8 cellular contexts compared by ENCODE assay signal in genomic region chr11:110431212-110432073, GRCh38. TPM values are rescaled to one million over a fixed set of nuclear protein-coding genes. Genes with fewer than 3 reads are reported as not detected.
DNase-seq lines count a peak whose midpoint lies in the region; ATAC-seq and TF ChIP-seq lines count a peak whose summit lies in the region.

No MANE protein-coding gene starts in this region.

- H3K4me3 ChIP-seq in astrocyte of the cerebellum (ENCODE audit: low read depth, low read length), result peak overlapping the region; percentile 85
- H3K4me3 ChIP-seq in mesendoderm (ENCODE audit: low read length), result peak overlapping the region; percentile 7
- H3K4me3 ChIP-seq in aorta (ENCODE audit: low read length in 2 of 2), result peak overlapping the region; percentile 1 to 81

- H3K9me3 ChIP-seq in aorta (ENCODE audit: control insufficient read depth, low read length), result no peaks in the 10 kb centered on the region

- no peak overlapping the region for H3K23ac ChIP-seq in mesendoderm (ENCODE audit: low read length)

- H3K4me1 ChIP-seq in mesendoderm (ENCODE audit: control insufficient read depth, low read depth, low read length) (peaks cover 8% of the 10 kb centered on the region), aorta (ENCODE audit: control insufficient read depth in 1 of 2, insufficient read depth in 2 of 2, low read length in 2 of 2) (peaks cover 0 to 7% of the 10 kb centered on the region in 2 donors)

- no peak for ATAC-seq in aorta (ENCODE audit: low FRiP score)
- no peak for ATAC-seq in HG03460 (IDR thresholded peaks at IDR 0.05; ENCODE audit: unreplicated experiment)

- no peak overlapping the region for H3K18ac ChIP-seq in mesendoderm (ENCODE audit: low read length)

- no peak overlapping the region for H4K5ac ChIP-seq in mesendoderm (ENCODE audit: low read length)

- in situ Hi-C loops in astrocyte of the cerebellum (cut with HindIII; ENCODE audit: low sequenced_read_pairs), result no loop called here

- no peak for TF ChIP-seq CTCF in GM10266 (IDR thresholded peaks at IDR 0.05; ENCODE audit: control insufficient read depth, insufficient read depth, low read depth, missing control alignments)
- no peak for TF ChIP-seq CTCF in astrocyte of the cerebellum (IDR thresholded peaks at IDR 0.05; ENCODE audit: low read depth, low read length, missing control alignments)

- DNase-seq in GM10266 (ENCODE audit: extremely low spot score) (peak; percentile 35), LHCN-M2 (ENCODE audit: low read depth) (peak; percentile 22), astrocyte of the cerebellum (ENCODE audit: low read depth) (no peak), mesendoderm (no peak), aorta (no peak), glomerular visceral epithelial cell (ENCODE audit: extremely low spot score) (no peak), SIG-M5 (lab: John Stamatoyannopoulos, UW) (no peak)

- no peak overlapping the region for H2BK15ac ChIP-seq in mesendoderm (replicated peaks; ENCODE audit: low read depth)

- H3K4ac ChIP-seq in mesendoderm (ENCODE audit: low read depth, low read length), result no peak overlapping the region

- H3K79me2 ChIP-seq in mesendoderm (ENCODE audit: control insufficient read depth, insufficient read depth, low read length), result peaks cover 15% of the 10 kb centered on the region

- peaks cover 6% of the 10 kb centered on the region for H3K79me1 ChIP-seq in mesendoderm (ENCODE audit: low read length)

- H3K27me3 ChIP-seq in mesendoderm (ENCODE audit: insufficient read depth, low read length, poor library complexity) (no peaks in the 10 kb centered on the region), aorta (ENCODE audit: control insufficient read depth in 1 of 2, insufficient read depth in 2 of 2, low read length in 1 of 2) (no peaks in the 10 kb centered on the region)

- H3K36me3 ChIP-seq in mesendoderm (ENCODE audit: control insufficient read depth, insufficient read depth, low read length), result no peaks in the 10 kb centered on the region
- H3K36me3 ChIP-seq in aorta (ENCODE audit: control insufficient read depth in 1 of 2, insufficient read depth in 2 of 2, low read length in 1 of 2), result no peaks in the 10 kb centered on the region

- H3K56ac ChIP-seq in mesendoderm (ENCODE audit: low read length), result peak overlapping the region; percentile 31

- H3K9ac ChIP-seq in mesendoderm (ENCODE audit: low read length), result peak overlapping the region; percentile 48

- H2BK120ac ChIP-seq in mesendoderm (ENCODE audit: low read depth, low read length), result no peak overlapping the region

- WGBS in mesendoderm (ENCODE audit: extremely low coverage, insufficient coverage, low lambda C conversion rate), result no CpG with 5 or more reads among the region's 10 CpGs
- 49 to 55% methylated on average over 10 of the region's 10 CpGs for WGBS in aorta, 2 donors

- H3K4me2 ChIP-seq in mesendoderm (ENCODE audit: low read length), result peak overlapping the region; percentile 53

- H2AK5ac ChIP-seq in mesendoderm (ENCODE audit: low read length), result no peak overlapping the region

- H2BK5ac ChIP-seq in mesendoderm (ENCODE audit: low read length), result no peak overlapping the region

- intact Hi-C loops in aorta (cut with DNase I), result loop anchor here (2.0 to 5.0 kb wide), 3 partner anchors 54 to 229 kb away; partner anchors contain the start of gene RDX (in 1 of the 2)

- H3K27ac ChIP-seq in mesendoderm (ENCODE audit: low read depth, low read length) (no peak overlapping the region), aorta (ENCODE audit: low read depth in 1 of 2, low read length in 2 of 2) (no peak overlapping the region)

- no peak overlapping the region for H4K8ac ChIP-seq in mesendoderm (ENCODE audit: low read depth, low read length)

RNA-seq across cellular contexts. Expression of gene FDX1, which starts 1.7 kb away (rescaled TPM):
- 18.0 and 19.5 TPM in 2 replicates for total RNA-seq in LHCN-M2 (2014; rRNA removed)
- polyA plus RNA-seq in LHCN-M2 (2012), result 7.1 TPM
- 11.1 TPM for polyA plus RNA-seq in mesendoderm (2013, experiment 1 of 2)
- polyA plus RNA-seq in mesendoderm (2013, experiment 2 of 2), result 11.4 TPM
- 1 to 10 TPM; 8.0 to 8.9 TPM for total RNA-seq in aorta
- polyA plus RNA-seq in aorta, result 10 to 100 TPM in 1 of 2 donors, 1 to 10 TPM in 1; 6.4 to 15.5 TPM

Comparison
In these comparisons a context has a peak if more than half of its experiments do, and no peak if none do; other contexts are left out.
1. DNase-seq: peak in GM10266 (single experiment) and LHCN-M2 (single experiment); none in astrocyte of the cerebellum (single experiment), mesendoderm (single experiment), aorta (0 of 2), glomerular visceral epithelial cell (single experiment) and SIG-M5 (single experiment).
2. H3K4me3 ChIP-seq: peak in every context shown above with its lines; median percentile 85 in astrocyte of the cerebellum; 41 in aorta; 7 in mesendoderm.